In the genomic region with DNA sequence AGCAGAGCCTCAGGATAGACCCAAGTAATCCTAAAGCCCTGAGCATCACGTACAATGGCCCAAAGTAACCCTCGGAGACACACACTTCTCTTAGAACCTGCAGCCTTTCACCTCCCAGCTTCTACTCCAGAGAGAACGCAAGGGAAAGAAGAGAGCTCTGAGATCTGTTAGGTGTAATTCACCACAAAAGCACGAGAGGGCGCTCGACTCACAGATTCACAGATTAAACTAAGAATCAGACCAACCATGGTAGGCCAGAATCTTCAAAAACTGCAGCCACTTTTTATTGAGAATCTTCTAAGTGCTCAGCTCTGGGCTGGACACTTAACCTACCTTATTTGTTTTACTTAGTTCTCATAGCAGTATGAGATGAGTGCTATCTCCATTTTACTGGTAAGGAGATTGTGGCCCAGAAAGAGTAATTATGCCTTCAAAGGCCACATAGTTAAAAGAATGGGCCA, we compare ENCODE assay signal across 8 cellular contexts. TPM values are rescaled to one million over a fixed set of nuclear protein-coding genes. Genes with fewer than 3 reads are reported as not detected.
DNase-seq lines count a peak whose midpoint lies in the region; ATAC-seq and TF ChIP-seq lines count a peak whose summit lies in the region.

No MANE protein-coding gene starts in this region.

- peaks cover 24% of the 10 kb centered on the region for H3K4me1 Mint-ChIP-seq in activated CD4-positive, alpha-beta T cell treated with anti-CD3 and anti-CD28 coated beads, Interleukin-2, amount 10 ng/mL, durations not matched to agents 24 days and 14 days

- peaks cover 13 to 40% of the 10 kb centered on the region in 2 donors for H3K4me1 ChIP-seq in left lung

- H3K27me3 ChIP-seq in left lung, result no peaks in the 10 kb centered on the region

- peaks cover 18% of the 10 kb centered on the region for H3K36me3 Mint-ChIP-seq in activated CD4-positive, alpha-beta T cell treated with anti-CD3 and anti-CD28 coated beads, Interleukin-2, amount 10 ng/mL, durations not matched to agents 24 days and 14 days (ENCODE audit: low read depth)

- CTCF ChIA-PET in GM10248 (lab: Yijun Ruan, JAX), result interaction anchor here (0.8 to 11.3 kb wide), 53 partner anchors 13 to 390 kb away, joined by 3 to 313 read pairs (median 9); a partner anchor contains a TSS

- peak overlapping the region; percentile 68 to 79 for H3K27ac ChIP-seq in coronary artery
- peak overlapping the region; percentile 66 to 90 for H3K27ac ChIP-seq in left lung

- H3K4me3 ChIP-seq in coronary artery (peak overlapping the region; percentile 82), left lung (peak overlapping the region in 1 of 2 donors; percentile 94)

- H3K4me3 Mint-ChIP-seq in activated CD4-positive, alpha-beta T cell treated with anti-CD3 and anti-CD28 coated beads, Interleukin-2, amount 10 ng/mL, durations not matched to agents 24 days and 14 days, result peak overlapping the region; percentile 84

- peaks cover 0 to 14% of the 10 kb centered on the region in 2 donors for H3K36me3 ChIP-seq in left lung

- no peaks in the 10 kb centered on the region for H3K9me3 ChIP-seq in left lung

- DNase-seq in GM10248 (ENCODE audit: extremely low spot score), result peak; percentile 82
- DNase-seq in NCI-H524 treated with DMSO at 0.1 percent for 48 hours (lab: John Stamatoyannopoulos, UW), result peak; percentile 39
- DNase-seq in activated CD4-positive, alpha-beta T cell treated with anti-CD3 and anti-CD28 coated beads, Interleukin-2, amount 10 ng/mL, durations not matched to agents 24 days and 14 days, result peak; percentile 97
- DNase-seq in coronary artery (ENCODE audit: low spot score), result peak; percentile 86
- DNase-seq in left lung, result peak in 1 of 2 donors; percentile 83
- DNase-seq in stimulated activated CD4-positive, alpha-beta T cell treated with anti-CD3 and anti-CD28 coated beads, Interleukin-2, amount 100 ng/mL, for 24 hours, result peak; percentile 87 to 93

- POLR2A ChIA-PET in GM10248 (lab: Yijun Ruan, JAX), result interaction anchor here (1.1 to 2.5 kb wide), 2 partner anchors 12 to 85 kb away, joined by 3 to 32 read pairs; a partner anchor contains a TSS

- H3K9me3 Mint-ChIP-seq in activated CD4-positive, alpha-beta T cell treated with anti-CD3 and anti-CD28 coated beads, Interleukin-2, amount 10 ng/mL, durations not matched to agents 24 days and 14 days, result no peaks in the 10 kb centered on the region

- ATAC-seq in HG03460 (IDR thresholded peaks at IDR 0.05; ENCODE audit: unreplicated experiment) (peak; percentile 41), left lung (peak; percentile 82), HG03039 (IDR thresholded peaks at IDR 0.05; ENCODE audit: unreplicated experiment) (no peak)

- intact Hi-C loops in activated CD4-positive, alpha-beta T cell treated with anti-CD3 and anti-CD28 coated beads, Interleukin-2, amount 10 ng/mL, durations not matched to agents 24 days and 14 days (cut with micrococcal nuclease), result loop anchor here (1.0 to 2.0 kb wide), 6 partner anchors 34 to 144 kb away; a partner anchor contains a TSS
- intact Hi-C loops in left lung (cut with DNase I), result no loop called here

- peak overlapping the region; percentile 95 for H3K27ac Mint-ChIP-seq in activated CD4-positive, alpha-beta T cell treated with anti-CD3 and anti-CD28 coated beads, Interleukin-2, amount 10 ng/mL, durations not matched to agents 24 days and 14 days

- peak; percentile 85 for TF ChIP-seq CTCF in GM10248 (IDR thresholded peaks at IDR 0.05; ENCODE audit: control extremely low read depth, extremely low read depth, low read depth, missing control alignments)
- TF ChIP-seq CTCF in coronary artery (IDR thresholded peaks at IDR 0.05), result peak; percentile 67
- peak; percentile 79 to 91 for TF ChIP-seq CTCF in left lung (IDR thresholded peaks at IDR 0.05)

- no peaks in the 10 kb centered on the region for H3K27me3 Mint-ChIP-seq in activated CD4-positive, alpha-beta T cell treated with anti-CD3 and anti-CD28 coated beads, Interleukin-2, amount 10 ng/mL, durations not matched to agents 24 days and 14 days

RNA-seq across cellular contexts. Expression of a gene that starts 1.3 kb away (rescaled TPM):
- total RNA-seq in activated CD4-positive, alpha-beta T cell treated with anti-CD3 and anti-CD28 coated beads, Interleukin-2, amount 10 ng/mL, durations not matched to agents 24 days and 14 days, result 122 and 126 TPM in 2 replicates
- 10 to 100 TPM; 66.5 to 74.9 TPM for total RNA-seq in left lung

RNA-seq across cellular contexts. Expression of a gene that starts 12.4 kb away (rescaled TPM):
- 4.4 and 5.7 TPM in 2 replicates for total RNA-seq in activated CD4-positive, alpha-beta T cell treated with anti-CD3 and anti-CD28 coated beads, Interleukin-2, amount 10 ng/mL, durations not matched to agents 24 days and 14 days
- total RNA-seq in left lung, result 10 to 100 TPM in 1 of 2 donors, 1 to 10 TPM in 1; 4.0 to 28.1 TPM

RNA-seq across cellular contexts. Expression of a gene that starts 35.0 kb away (rescaled TPM):
- 9.9 and 11.2 TPM in 2 replicates for total RNA-seq in activated CD4-positive, alpha-beta T cell treated with anti-CD3 and anti-CD28 coated beads, Interleukin-2, amount 10 ng/mL, durations not matched to agents 24 days and 14 days
- 10 to 100 TPM; 26.4 to 42.5 TPM for total RNA-seq in left lung
